ENCODE assay signal across 1 cellular context in genomic region chr14:80698974-80699373, GRCh38.
TF ChIP-seq lines count a peak whose summit lies in the region.

No MANE protein-coding gene starts in this region.

TF ChIP-seq in GM23338, 12 proteins besides CTCF, POLR2A, EP300 and RAD21 (continued from another document):
- TF ChIP-seq REST (IDR thresholded peaks at IDR 0.05; ENCODE audit: unreplicated experiment) (no peak), CREB1 (CRISPR knock-in tag; IDR thresholded peaks at IDR 0.05; ENCODE audit: low read depth) (no peak), NANOG (IDR thresholded peaks at IDR 0.05; ENCODE audit: borderline replicate concordance) (no peak), EZH2 (IDR thresholded peaks at IDR 0.05; ENCODE audit: low read depth, unreplicated experiment) (no peak), ETS1 (IDR thresholded peaks at IDR 0.05) (no peak), EZH2phosphoT487 (IDR thresholded peaks at IDR 0.05; ENCODE audit: unreplicated experiment) (no peak), ZNF462 (CRISPR knock-in tag; IDR thresholded peaks at IDR 0.05) (no peak), ZNF331 (CRISPR knock-in tag; IDR thresholded peaks at IDR 0.05; ENCODE audit: low read depth) (no peak), ZNF114 (CRISPR knock-in tag; IDR thresholded peaks at IDR 0.05) (no peak), POLR2AphosphoS5 (IDR thresholded peaks at IDR 0.05; ENCODE audit: low read depth) (no peak)
TF ChIP-seq in GM23338: peak in this region for 0.
